17 cellular contexts compared by ENCODE assay signal in genomic region chr5:96675882-96676281, GRCh38. TPM values are rescaled to one million over a fixed set of nuclear protein-coding genes. Genes with fewer than 3 reads are reported as not detected.
A peak's percentile ranks its signal among the peaks of the same experiment; 100 is the strongest.
DNase-seq lines count a peak whose midpoint lies in the region; FAIRE-seq and TF ChIP-seq lines count a peak whose summit lies in the region.
"Had no signal": no experiment of that assay in that cellular context is flagged by ENCODE, and none has a peak within 500 bp of the region (broad histone marks: within the 10 kb centered on the region; RNA-seq: fewer than 3 reads in every experiment).

No MANE protein-coding gene starts in this region.

- H3K4me3 ChIP-seq in keratinocyte (ENCODE audit: control insufficient read depth in 2 of 3, extremely low read depth in 1 of 3, insufficient read depth in 2 of 3, low read depth in 1 of 3, low read length in 3 of 3), result no peak overlapping the region
- H3K4me3 ChIP-seq: A549, GM23248 had no signal

- no peaks in the 10 kb centered on the region for H3K27me3 ChIP-seq in keratinocyte (ENCODE audit: control insufficient read depth, extremely low read depth, insufficient read depth, low read length)
- H3K27me3 ChIP-seq: BE2C had no signal

- FAIRE-seq in keratinocyte (lab: Jason Lieb, UNC), result peak; percentile 26
- FAIRE-seq: A549, GM18507, HepG2, HTR-8/SVneo had no signal

- H3K27ac ChIP-seq in keratinocyte (ENCODE audit: control insufficient read depth, insufficient read depth, low read length), result no peak overlapping the region
- H3K27ac ChIP-seq: A549, C4-2B, GM23248 had no signal

- DNase-seq in EH (ENCODE audit: low read depth) (peak; percentile 56), M059J (ENCODE audit: low read depth) (peak; percentile 7), keratinocyte (ENCODE audit: low read depth, low spot score) (no peak), type B pancreatic cell (ENCODE audit: extremely low spot score, unreplicated experiment) (no peak), hippocampal formation (lab: John Stamatoyannopoulos, UW) (no peak), GM19238 (ENCODE audit: insufficient read length, low spot score) (no peak), GM13977 (ENCODE audit: low spot score) (no peak)
- DNase-seq: BE2C; CD4-positive, alpha-beta memory T cell; DMS53; GM23248; H7 had no signal

- no peak overlapping the region for H2AFZ ChIP-seq in keratinocyte (ENCODE audit: control insufficient read depth, low read length)
- H2AFZ ChIP-seq: GM23248 had no signal

- no peaks in the 10 kb centered on the region for H3K9me1 ChIP-seq in keratinocyte (ENCODE audit: control insufficient read depth, extremely low read depth, insufficient read depth, low read length)

- peaks cover 13% of the 10 kb centered on the region for H3K4me1 Mint-ChIP-seq in type B pancreatic cell (ENCODE audit: unreplicated experiment)

- peaks cover 6% of the 10 kb centered on the region for H3K4me1 ChIP-seq in keratinocyte (ENCODE audit: control insufficient read depth, extremely low read depth, insufficient read depth, low read length)
- H3K4me1 ChIP-seq: BE2C had no signal

- in situ Hi-C loops in GM13977 (cut with MboI; ENCODE audit: low pct_unique_long_range_greater_than_20kb, low sequenced_read_pairs, unreplicated experiment), result no loop called here

- no peaks in the 10 kb centered on the region for H3K9me3 ChIP-seq in keratinocyte (ENCODE audit: control insufficient read depth, low read depth, low read length)
- H3K9me3 ChIP-seq: A549, BE2C had no signal

- H4K20me1 ChIP-seq in keratinocyte (ENCODE audit: control insufficient read depth, extremely low read depth, insufficient read depth, low read length), result peaks cover 3% of the 10 kb centered on the region

- H3K79me2 ChIP-seq in keratinocyte (ENCODE audit: control insufficient read depth, insufficient read depth, low read length), result peaks cover 36% of the 10 kb centered on the region

- H3K9me3 Mint-ChIP-seq in type B pancreatic cell, result no peaks in the 10 kb centered on the region
- H3K9me3 Mint-ChIP-seq: CD4-positive, alpha-beta memory T cell had no signal

- H3K27ac Mint-ChIP-seq in type B pancreatic cell, result peak overlapping the region; percentile 3

- peaks cover 26% of the 10 kb centered on the region for H3K36me3 Mint-ChIP-seq in type B pancreatic cell

- no peaks in the 10 kb centered on the region for H3K27me3 Mint-ChIP-seq in type B pancreatic cell
- H3K27me3 Mint-ChIP-seq: CD4-positive, alpha-beta memory T cell had no signal

- TF ChIP-seq CTCF in keratinocyte (optimal IDR thresholded peaks at IDR 0.05 in 1 of 3, IDR thresholded peaks at IDR 0.05 in 1 of 3, conservative IDR thresholded peaks at IDR 0.05 in 1 of 3; ENCODE audit: extremely low read depth in 1 of 3, insufficient read depth in 2 of 3, low read length in 3 of 3), result no peak
- TF ChIP-seq CTCF in type B pancreatic cell (conservative IDR thresholded peaks at IDR 0.05), result no peak
- TF ChIP-seq CTCF in GM13977 (IDR thresholded peaks at IDR 0.05; ENCODE audit: extremely low read depth, insufficient read depth, missing control alignments), result no peak

- H3K9ac ChIP-seq in keratinocyte (ENCODE audit: control insufficient read depth, extremely low read depth, insufficient read depth, low read length), result no peak overlapping the region
- H3K9ac ChIP-seq: GM23248 had no signal

- H3K36me3 ChIP-seq in keratinocyte (ENCODE audit: control insufficient read depth in 2 of 2, extremely low read depth in 1 of 2, insufficient read depth in 2 of 2, low read length in 2 of 2), result peaks cover 3 to 7% of the 10 kb centered on the region in 2 experiments
- H3K36me3 ChIP-seq: BE2C had no signal

- H3K4me2 ChIP-seq in keratinocyte (ENCODE audit: control insufficient read depth, extremely low read depth, insufficient read depth, low read depth, low read length), result no peak overlapping the region
- H3K4me2 ChIP-seq: A549 had no signal

- no peak overlapping the region for H3K4me3 Mint-ChIP-seq in type B pancreatic cell
- H3K4me3 Mint-ChIP-seq: CD4-positive, alpha-beta memory T cell had no signal

- dilution Hi-C loops in keratinocyte (cut with MboI; ENCODE audit: extremely low pct_ligation_motif_present, low sequenced_read_pairs), result no loop called here

RNA-seq across cellular contexts. Expression of gene CAST, which starts 13.7 kb away (rescaled TPM):
- total RNA-seq in M059J (2014; rRNA removed; shearing (Covaris generic)), result 88.2 and 149 TPM in 2 replicates
- polyA plus RNA-seq in keratinocyte, result 148 to 343 TPM (median 238 TPM) in 3 replicates
- polyA plus RNA-seq in keratinocyte (2011; ENCODE audit: low read depth), result 1,030 TPM
- polyA plus RNA-seq in keratinocyte (2011; cell fraction: cytosol; rRNA removed), result 209 and 268 TPM in 2 replicates
- 383 and 505 TPM in 2 replicates for polyA plus RNA-seq in keratinocyte (2011; cell fraction: nucleus; rRNA removed)
- polyA plus RNA-seq in keratinocyte (2012; ENCODE audit: low replicate concordance), result 252 and 292 TPM in 2 replicates
- 62.9 to 205 TPM (median 111 TPM) in 3 replicates for polyA minus RNA-seq in keratinocyte
- polyA minus RNA-seq in keratinocyte (2011; cell fraction: cytosol; rRNA and poly(A)+ RNA removed), result 227 TPM
- polyA minus RNA-seq in keratinocyte (2011; cell fraction: nucleus; rRNA and poly(A)+ RNA removed), result 331 and 508 TPM in 2 replicates
- 239 and 388 TPM in 2 replicates for total RNA-seq in type B pancreatic cell (ENCODE audit: low replicate concordance)

Comparison
In these comparisons a context has a peak if more than half of its experiments do, and no peak if none do; other contexts are left out.
1. DNase-seq: peak in EH (single experiment) and M059J (single experiment); none in keratinocyte (single experiment), type B pancreatic cell (single experiment), hippocampal formation (0 of 2), GM19238 (single experiment) and GM13977 (single experiment).